Comparison of ENCODE assay signal across 8 cellular contexts in the genomic region with DNA sequence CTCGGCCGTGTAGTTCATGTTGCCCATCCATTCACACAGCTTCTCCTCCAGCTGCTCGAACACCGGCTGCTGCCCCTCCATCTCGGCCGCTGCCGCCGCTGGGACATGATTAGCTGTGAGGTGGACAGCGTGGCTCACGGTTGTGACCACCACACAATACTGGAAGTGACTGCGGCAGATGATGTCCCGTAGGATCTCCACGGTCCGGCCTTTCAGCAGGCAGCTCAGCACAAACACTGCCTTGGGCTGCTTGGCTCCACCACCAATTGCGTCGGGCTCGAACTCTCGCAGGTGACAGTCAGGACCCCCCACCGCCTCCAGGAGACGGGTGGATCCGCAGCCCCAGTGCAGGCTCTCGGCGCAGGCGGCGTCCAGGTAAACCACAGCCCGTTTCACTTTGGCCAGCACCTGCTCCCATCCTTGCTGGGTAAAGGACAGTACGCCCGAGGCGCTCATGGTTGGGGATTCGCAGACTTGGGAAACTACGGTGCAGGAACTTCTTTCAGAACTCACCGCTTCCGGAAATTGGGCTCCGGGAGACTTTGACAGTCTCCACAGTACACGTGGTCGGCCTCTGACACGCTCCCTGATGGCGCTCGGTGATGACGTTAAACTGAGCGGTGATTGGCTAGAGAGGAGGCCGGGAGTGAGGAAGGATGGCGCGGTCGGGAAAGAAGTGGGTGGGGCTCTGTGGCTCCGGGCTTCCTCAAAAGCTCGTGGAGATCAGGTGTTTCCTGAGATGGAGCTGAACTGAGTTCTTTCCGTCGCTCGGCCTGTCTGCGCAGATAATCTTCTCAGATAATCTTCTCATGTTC. TPM values are rescaled to one million over a fixed set of nuclear protein-coding genes. Genes with fewer than 3 reads are reported as not detected.
DNase-seq lines count a peak whose midpoint lies in the region; ATAC-seq lines count a peak whose summit lies in the region.

A gene (minus strand): TSS at position 576 of the 815 bp plus-strand sequence.

- peak; percentile 97 for ATAC-seq in HG03442 (IDR thresholded peaks at IDR 0.05; ENCODE audit: unreplicated experiment)
- peak; percentile 98 for ATAC-seq in activated CD4-positive, alpha-beta T cell treated with anti-CD3 and anti-CD28 coated beads for 36 hours

- intact Hi-C loops in activated CD4-positive, alpha-beta T cell treated with anti-CD3 and anti-CD28 coated beads for 36 hours (cut with DNase I, micrococcal nuclease), result loop anchor here (1.0 to 10.0 kb wide), 7 partner anchors 12 to 653 kb away; a partner anchor contains a TSS

- peak within 1 kb of the TSS; percentile 95 for H3K27ac Mint-ChIP-seq in activated CD4-positive, alpha-beta T cell treated with anti-CD3 and anti-CD28 coated beads for 36 hours

- peak; percentile 99 for DNase-seq in Ammon's horn (ENCODE audit: low spot score)
- DNase-seq in GM19238 (ENCODE audit: insufficient read length, low spot score), result peak; percentile 88
- DNase-seq in NCI-H524 (lab: John Stamatoyannopoulos, UW), result peak; percentile 93
- peak; percentile 98 for DNase-seq in activated CD4-positive, alpha-beta T cell treated with anti-CD3 and anti-CD28 coated beads for 36 hours
- peak; percentile 92 for DNase-seq in kidney glomerular epithelial cell (lab: John Stamatoyannopoulos, UW)
- DNase-seq in stimulated activated CD4-positive, alpha-beta T cell treated with anti-CD3 and anti-CD28 coated beads, Interleukin-1b, Interleukin-23, amount 100 ng/mL, for 1 hour (ENCODE audit: low read depth in 2 of 2), result peak; percentile 81 to 92

- H3K4me1 Mint-ChIP-seq in activated CD4-positive, alpha-beta T cell treated with anti-CD3 and anti-CD28 coated beads for 36 hours, result peaks cover 47% of the 10 kb centered on the region

- POLR2A ChIA-PET in activated CD4-positive, alpha-beta T cell treated with anti-CD3 and anti-CD28 coated beads for 36 hours (lab: Charles Lee), result interaction anchor here (0.6 to 1.2 kb wide), 2 partner anchors 11 to 697 kb away, joined by 3 read pairs; a partner anchor contains a TSS

- H3K27ac ChIP-seq in cingulate gyrus (ENCODE audit: low read depth, low read length), result peak within 1 kb of the TSS; percentile 67

- peaks cover 5% of the 10 kb centered on the region for H3K27me3 Mint-ChIP-seq in activated CD4-positive, alpha-beta T cell treated with anti-CD3 and anti-CD28 coated beads for 36 hours

- CTCF ChIA-PET in activated CD4-positive, alpha-beta T cell treated with anti-CD3 and anti-CD28 coated beads for 36 hours (lab: Charles Lee), result interaction anchor here (1.4 to 1.5 kb wide), 2 partner anchors 11 to 14 kb away, joined by 3 to 5 read pairs; no protein-coding TSS in a partner anchor

- peaks cover 11% of the 10 kb centered on the region for H3K36me3 Mint-ChIP-seq in activated CD4-positive, alpha-beta T cell treated with anti-CD3 and anti-CD28 coated beads for 36 hours (ENCODE audit: low read depth)

- no peaks in the 10 kb centered on the region for H3K9me3 Mint-ChIP-seq in activated CD4-positive, alpha-beta T cell treated with anti-CD3 and anti-CD28 coated beads for 36 hours (ENCODE audit: low read depth)

- H3K4me3 Mint-ChIP-seq in activated CD4-positive, alpha-beta T cell treated with anti-CD3 and anti-CD28 coated beads for 36 hours, result peak within 1 kb of the TSS; percentile 95

RNA-seq across cellular contexts. Expression of the gene that starts here (rescaled TPM):
- 10 to 100 TPM; 21.6 to 22.5 TPM for total RNA-seq in activated CD4-positive, alpha-beta T cell treated with anti-CD3 and anti-CD28 coated beads for 36 hours

Comparison
In these comparisons a context has a peak if more than half of its experiments do, and no peak if none do; other contexts are left out.
1. Peak in every context shown above with its lines: DNase-seq, ATAC-seq and H3K27ac ChIP-seq.